Comparison of ENCODE assay signal across 1 cellular context in the genomic region with DNA sequence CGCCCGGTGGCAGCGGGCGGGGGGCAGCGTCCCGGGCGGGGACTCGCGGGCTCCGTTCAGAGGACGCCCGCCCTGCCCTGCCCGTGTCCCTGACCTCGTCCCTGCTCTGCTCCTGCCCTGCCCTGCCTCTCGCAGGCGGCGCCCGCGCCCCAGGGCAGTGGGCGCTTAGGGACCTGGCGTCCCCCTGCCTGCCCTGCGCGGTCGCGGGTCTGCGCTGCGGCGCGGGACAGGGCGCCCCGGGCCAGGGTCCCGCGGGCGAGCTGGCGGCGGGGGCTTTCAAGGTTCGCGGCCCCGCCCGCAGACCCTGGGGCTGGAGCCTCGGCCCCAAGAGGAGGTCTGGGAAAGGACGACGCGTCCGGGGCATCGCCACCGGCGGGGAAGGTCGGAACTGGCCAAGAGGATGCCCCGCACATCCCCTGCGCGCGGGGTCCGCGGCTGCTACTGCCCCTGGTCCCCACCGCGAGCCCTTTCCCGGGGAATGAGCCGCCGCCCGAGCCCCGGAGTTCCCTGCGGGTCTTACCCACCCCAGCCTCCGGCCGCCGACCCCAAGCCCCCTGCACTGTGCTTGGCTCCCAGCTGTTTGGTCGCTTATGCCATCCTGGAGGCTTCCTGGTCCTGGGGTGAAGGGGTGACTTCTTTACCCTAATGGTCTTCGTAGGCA.
A peak's percentile ranks its signal among the peaks of the same experiment; 100 is the strongest.
TF ChIP-seq lines count a peak whose summit lies in the region.

No MANE protein-coding gene starts in this region.

TF ChIP-seq in HepG2, 621 proteins besides CTCF, POLR2A, EP300 and RAD21 (continued from another document and continues in another):
- TF ChIP-seq, protein P1, sequence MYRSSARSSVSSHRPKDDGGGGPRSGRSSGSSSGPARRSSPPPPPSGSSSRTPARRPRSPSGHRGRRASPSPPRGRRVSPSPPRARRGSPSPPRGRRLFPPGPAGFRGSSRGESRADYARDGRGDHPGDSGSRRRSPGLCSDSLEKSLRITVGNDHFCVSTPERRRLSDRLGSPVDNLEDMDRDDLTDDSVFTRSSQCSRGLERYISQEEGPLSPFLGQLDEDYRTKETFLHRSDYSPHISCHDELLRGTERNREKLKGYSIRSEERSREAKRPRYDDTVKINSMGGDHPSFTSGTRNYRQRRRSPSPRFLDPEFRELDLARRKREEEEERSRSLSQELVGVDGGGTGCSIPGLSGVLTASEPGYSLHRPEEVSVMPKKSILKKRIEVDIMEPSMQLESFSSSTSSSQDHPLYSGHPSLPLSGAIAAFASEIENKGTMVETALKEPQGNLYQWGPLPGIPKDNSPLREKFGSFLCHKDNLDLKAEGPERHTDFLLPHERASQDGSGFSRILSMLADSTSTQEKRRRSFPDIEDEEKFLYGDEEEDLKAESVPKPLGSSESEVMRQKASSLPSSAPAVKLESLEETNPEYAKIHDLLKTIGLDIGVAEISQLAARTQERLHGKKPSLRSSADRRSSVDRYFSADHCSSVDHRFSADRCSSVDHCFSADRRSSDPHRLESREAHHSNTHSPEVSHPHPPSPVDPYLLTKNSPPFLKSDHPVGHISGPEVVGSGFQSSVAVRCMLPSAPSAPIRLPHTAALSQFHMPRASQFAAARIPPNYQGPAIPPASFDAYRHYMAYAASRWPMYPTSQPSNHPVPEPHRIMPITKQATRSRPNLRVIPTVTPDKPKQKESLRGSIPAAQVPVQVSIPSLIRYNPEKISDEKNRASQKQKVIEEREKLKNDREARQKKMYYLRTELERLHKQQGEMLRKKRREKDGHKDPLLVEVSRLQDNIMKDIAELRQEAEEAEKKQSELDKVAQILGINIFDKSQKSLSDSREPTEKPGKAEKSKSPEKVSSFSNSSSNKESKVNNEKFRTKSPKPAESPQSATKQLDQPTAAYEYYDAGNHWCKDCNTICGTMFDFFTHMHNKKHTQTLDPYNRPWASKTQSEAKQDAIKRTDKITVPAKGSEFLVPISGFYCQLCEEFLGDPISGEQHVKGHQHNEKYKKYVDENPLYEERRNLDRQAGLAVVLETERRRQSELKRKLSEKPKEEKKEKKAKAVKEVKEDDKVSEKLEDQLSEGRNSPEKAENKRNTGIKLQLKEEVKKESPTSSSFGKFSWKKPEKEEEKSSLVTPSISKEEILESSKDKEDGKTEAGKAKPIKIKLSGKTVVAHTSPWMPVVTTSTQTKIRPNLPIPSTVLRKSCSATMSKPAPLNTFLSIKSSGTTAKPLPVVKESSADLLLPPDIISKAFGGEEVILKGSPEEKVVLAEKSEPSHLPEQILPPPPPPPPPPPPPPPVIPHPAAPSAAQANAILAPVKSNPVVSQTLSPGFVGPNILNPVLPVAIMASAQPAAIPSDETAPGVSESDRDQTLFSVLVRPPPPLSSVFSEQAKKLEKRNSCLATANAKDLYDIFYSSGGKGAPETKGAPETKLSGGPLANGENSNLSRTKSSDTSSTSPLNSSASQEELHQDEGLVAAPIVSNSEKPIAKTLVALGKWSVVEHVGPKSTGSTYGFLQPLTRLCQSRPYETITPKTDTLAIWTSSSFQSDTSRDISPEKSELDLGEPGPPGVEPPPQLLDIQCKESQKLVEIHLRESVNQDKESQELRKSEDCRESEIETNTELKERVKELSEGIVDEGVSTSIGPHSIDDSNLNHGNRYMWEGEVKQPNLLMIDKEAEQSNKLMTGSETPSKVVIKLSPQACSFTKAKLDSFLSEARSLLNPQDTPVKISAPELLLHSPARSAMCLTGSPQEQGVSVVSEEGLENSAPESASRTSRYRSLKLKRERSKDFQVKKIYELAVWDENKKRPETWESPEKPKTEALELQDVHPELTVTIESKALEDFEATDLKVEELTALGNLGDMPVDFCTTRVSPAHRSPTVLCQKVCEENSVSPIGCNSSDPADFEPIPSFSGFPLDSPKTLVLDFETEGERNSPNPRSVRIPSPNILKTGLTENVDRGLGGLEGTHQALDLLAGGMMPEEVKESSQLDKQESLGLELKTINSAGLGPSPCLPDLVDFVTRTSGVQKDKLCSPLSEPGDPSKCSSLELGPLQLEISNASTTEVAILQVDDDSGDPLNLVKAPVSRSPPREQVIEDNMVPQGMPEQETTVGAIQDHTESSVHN (CRISPR knock-in tag; IDR thresholded peaks at IDR 0.05), result no peak
- TF ChIP-seq ZNF446 (CRISPR knock-in tag; IDR thresholded peaks at IDR 0.05) (no peak), ZNF121 (CRISPR knock-in tag; IDR thresholded peaks at IDR 0.05) (no peak), CREB1 (IDR thresholded peaks at IDR 0.05) (no peak), CREB1 (CRISPR knock-in tag; IDR thresholded peaks at IDR 0.05) (no peak), ZFX (CRISPR knock-in tag; IDR thresholded peaks at IDR 0.05; ENCODE audit: low read depth) (no peak), RARA (CRISPR knock-in tag; IDR thresholded peaks at IDR 0.05) (0 out of 2 replicates have a peak, but pooled peaks have one; percentile 17), ZNF839 (CRISPR knock-in tag; IDR thresholded peaks at IDR 0.05; ENCODE audit: borderline replicate concordance) (no peak), SRY (CRISPR knock-in tag; IDR thresholded peaks at IDR 0.05) (peak; percentile 19; the same call in 1 of the 2 replicates), ZNF713 (CRISPR knock-in tag; IDR thresholded peaks at IDR 0.05) (no peak), ZNF776 (CRISPR knock-in tag; IDR thresholded peaks at IDR 0.05) (no peak), HNRNPL (IDR thresholded peaks at IDR 0.05; ENCODE audit: low read depth, low read length) (no peak), JUND (CRISPR knock-in tag; IDR thresholded peaks at IDR 0.05) (no peak), ZNF703 (CRISPR knock-in tag; IDR thresholded peaks at IDR 0.05; ENCODE audit: borderline replicate concordance) (no peak), HNRNPUL1 (IDR thresholded peaks at IDR 0.05; ENCODE audit: low read depth, low read length) (no peak), CCDC6 (CRISPR knock-in tag; IDR thresholded peaks at IDR 0.05) (no peak), GATAD2A (CRISPR knock-in tag; IDR thresholded peaks at IDR 0.05) (no peak), ZZZ3 (CRISPR knock-in tag; IDR thresholded peaks at IDR 0.05; ENCODE audit: borderline replicate concordance) (no peak), HNF4G (IDR thresholded peaks at IDR 0.05; ENCODE audit: borderline replicate concordance, low read depth, low read length) (no peak), HNF4G (CRISPR knock-in tag; IDR thresholded peaks at IDR 0.05; ENCODE audit: borderline replicate concordance, low read depth) (no peak), CHD4 (IDR thresholded peaks at IDR 0.05; ENCODE audit: borderline replicate concordance, low read length) (no peak), SIN3A (IDR thresholded peaks at IDR 0.05; ENCODE audit: borderline replicate concordance, low read depth, low read length) (no peak), ZMYM4 (CRISPR knock-in tag; IDR thresholded peaks at IDR 0.05) (no peak; the same call in 1 of the 2 replicates), ZNF550 (CRISPR knock-in tag; IDR thresholded peaks at IDR 0.05; ENCODE audit: borderline replicate concordance) (no peak), JDP2 (CRISPR knock-in tag; IDR thresholded peaks at IDR 0.05; ENCODE audit: borderline replicate concordance) (no peak), ZNF326 (CRISPR knock-in tag; IDR thresholded peaks at IDR 0.05; ENCODE audit: borderline replicate concordance) (no peak), ZNF460 (CRISPR knock-in tag; IDR thresholded peaks at IDR 0.05; ENCODE audit: borderline replicate concordance) (no peak), SPEN (CRISPR knock-in tag; IDR thresholded peaks at IDR 0.05; ENCODE audit: low read depth) (peak; percentile 3; the same call in 1 of the 2 replicates), NCOA1 (CRISPR knock-in tag; IDR thresholded peaks at IDR 0.05) (no peak), HNRNPK (IDR thresholded peaks at IDR 0.05; ENCODE audit: low read depth, low read length, poor library complexity, severe bottlenecking) (no peak), KLF6 (CRISPR knock-in tag; IDR thresholded peaks at IDR 0.05) (no peak), ZBTB7A (CRISPR knock-in tag; IDR thresholded peaks at IDR 0.05) (peak; percentile 57; the same call in 1 of the 2 replicates), ZIK1 (CRISPR knock-in tag; IDR thresholded peaks at IDR 0.05; ENCODE audit: borderline replicate concordance, low read depth) (0 out of 2 replicates have a peak, but pooled peaks have one; percentile 1), PHF5A (CRISPR knock-in tag; IDR thresholded peaks at IDR 0.05; ENCODE audit: low read depth, unreplicated experiment) (no peak), ETV5 (CRISPR knock-in tag; IDR thresholded peaks at IDR 0.05; ENCODE audit: borderline replicate concordance) (no peak)
- TF ChIP-seq, protein P2, sequence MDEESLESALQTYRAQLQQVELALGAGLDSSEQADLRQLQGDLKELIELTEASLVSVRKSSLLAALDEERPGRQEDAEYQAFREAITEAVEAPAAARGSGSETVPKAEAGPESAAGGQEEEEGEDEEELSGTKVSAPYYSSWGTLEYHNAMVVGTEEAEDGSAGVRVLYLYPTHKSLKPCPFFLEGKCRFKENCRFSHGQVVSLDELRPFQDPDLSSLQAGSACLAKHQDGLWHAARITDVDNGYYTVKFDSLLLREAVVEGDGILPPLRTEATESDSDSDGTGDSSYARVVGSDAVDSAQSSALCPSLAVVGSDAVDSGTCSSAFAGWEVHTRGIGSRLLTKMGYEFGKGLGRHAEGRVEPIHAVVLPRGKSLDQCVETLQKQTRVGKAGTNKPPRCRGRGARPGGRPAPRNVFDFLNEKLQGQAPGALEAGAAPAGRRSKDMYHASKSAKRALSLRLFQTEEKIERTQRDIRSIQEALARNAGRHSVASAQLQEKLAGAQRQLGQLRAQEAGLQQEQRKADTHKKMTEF (CRISPR knock-in tag; IDR thresholded peaks at IDR 0.05), result no peak
- TF ChIP-seq, protein P3, sequence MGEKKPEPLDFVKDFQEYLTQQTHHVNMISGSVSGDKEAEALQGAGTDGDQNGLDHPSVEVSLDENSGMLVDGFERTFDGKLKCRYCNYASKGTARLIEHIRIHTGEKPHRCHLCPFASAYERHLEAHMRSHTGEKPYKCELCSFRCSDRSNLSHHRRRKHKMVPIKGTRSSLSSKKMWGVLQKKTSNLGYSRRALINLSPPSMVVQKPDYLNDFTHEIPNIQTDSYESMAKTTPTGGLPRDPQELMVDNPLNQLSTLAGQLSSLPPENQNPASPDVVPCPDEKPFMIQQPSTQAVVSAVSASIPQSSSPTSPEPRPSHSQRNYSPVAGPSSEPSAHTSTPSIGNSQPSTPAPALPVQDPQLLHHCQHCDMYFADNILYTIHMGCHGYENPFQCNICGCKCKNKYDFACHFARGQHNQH (CRISPR knock-in tag; IDR thresholded peaks at IDR 0.05), result no peak
- TF ChIP-seq, protein P4, sequence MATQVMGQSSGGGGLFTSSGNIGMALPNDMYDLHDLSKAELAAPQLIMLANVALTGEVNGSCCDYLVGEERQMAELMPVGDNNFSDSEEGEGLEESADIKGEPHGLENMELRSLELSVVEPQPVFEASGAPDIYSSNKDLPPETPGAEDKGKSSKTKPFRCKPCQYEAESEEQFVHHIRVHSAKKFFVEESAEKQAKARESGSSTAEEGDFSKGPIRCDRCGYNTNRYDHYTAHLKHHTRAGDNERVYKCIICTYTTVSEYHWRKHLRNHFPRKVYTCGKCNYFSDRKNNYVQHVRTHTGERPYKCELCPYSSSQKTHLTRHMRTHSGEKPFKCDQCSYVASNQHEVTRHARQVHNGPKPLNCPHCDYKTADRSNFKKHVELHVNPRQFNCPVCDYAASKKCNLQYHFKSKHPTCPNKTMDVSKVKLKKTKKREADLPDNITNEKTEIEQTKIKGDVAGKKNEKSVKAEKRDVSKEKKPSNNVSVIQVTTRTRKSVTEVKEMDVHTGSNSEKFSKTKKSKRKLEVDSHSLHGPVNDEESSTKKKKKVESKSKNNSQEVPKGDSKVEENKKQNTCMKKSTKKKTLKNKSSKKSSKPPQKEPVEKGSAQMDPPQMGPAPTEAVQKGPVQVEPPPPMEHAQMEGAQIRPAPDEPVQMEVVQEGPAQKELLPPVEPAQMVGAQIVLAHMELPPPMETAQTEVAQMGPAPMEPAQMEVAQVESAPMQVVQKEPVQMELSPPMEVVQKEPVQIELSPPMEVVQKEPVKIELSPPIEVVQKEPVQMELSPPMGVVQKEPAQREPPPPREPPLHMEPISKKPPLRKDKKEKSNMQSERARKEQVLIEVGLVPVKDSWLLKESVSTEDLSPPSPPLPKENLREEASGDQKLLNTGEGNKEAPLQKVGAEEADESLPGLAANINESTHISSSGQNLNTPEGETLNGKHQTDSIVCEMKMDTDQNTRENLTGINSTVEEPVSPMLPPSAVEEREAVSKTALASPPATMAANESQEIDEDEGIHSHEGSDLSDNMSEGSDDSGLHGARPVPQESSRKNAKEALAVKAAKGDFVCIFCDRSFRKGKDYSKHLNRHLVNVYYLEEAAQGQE (IDR thresholded peaks at IDR 0.05; ENCODE audit: borderline replicate concordance in 1 of 2, low read depth in 1 of 2, low read length in 2 of 2), result no peak
- TF ChIP-seq, protein P5, sequence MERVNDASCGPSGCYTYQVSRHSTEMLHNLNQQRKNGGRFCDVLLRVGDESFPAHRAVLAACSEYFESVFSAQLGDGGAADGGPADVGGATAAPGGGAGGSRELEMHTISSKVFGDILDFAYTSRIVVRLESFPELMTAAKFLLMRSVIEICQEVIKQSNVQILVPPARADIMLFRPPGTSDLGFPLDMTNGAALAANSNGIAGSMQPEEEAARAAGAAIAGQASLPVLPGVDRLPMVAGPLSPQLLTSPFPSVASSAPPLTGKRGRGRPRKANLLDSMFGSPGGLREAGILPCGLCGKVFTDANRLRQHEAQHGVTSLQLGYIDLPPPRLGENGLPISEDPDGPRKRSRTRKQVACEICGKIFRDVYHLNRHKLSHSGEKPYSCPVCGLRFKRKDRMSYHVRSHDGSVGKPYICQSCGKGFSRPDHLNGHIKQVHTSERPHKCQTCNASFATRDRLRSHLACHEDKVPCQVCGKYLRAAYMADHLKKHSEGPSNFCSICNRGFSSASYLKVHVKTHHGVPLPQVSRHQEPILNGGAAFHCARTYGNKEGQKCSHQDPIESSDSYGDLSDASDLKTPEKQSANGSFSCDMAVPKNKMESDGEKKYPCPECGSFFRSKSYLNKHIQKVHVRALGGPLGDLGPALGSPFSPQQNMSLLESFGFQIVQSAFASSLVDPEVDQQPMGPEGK (CRISPR knock-in tag; IDR thresholded peaks at IDR 0.05), result peak; percentile 29; the same call in 1 of the 2 replicates
- TF ChIP-seq, protein P6, sequence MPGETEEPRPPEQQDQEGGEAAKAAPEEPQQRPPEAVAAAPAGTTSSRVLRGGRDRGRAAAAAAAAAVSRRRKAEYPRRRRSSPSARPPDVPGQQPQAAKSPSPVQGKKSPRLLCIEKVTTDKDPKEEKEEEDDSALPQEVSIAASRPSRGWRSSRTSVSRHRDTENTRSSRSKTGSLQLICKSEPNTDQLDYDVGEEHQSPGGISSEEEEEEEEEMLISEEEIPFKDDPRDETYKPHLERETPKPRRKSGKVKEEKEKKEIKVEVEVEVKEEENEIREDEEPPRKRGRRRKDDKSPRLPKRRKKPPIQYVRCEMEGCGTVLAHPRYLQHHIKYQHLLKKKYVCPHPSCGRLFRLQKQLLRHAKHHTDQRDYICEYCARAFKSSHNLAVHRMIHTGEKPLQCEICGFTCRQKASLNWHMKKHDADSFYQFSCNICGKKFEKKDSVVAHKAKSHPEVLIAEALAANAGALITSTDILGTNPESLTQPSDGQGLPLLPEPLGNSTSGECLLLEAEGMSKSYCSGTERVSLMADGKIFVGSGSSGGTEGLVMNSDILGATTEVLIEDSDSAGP (CRISPR knock-in tag; IDR thresholded peaks at IDR 0.05; ENCODE audit: borderline replicate concordance), result no peak
